9 cellular contexts compared by ENCODE assay signal in the genomic region with DNA sequence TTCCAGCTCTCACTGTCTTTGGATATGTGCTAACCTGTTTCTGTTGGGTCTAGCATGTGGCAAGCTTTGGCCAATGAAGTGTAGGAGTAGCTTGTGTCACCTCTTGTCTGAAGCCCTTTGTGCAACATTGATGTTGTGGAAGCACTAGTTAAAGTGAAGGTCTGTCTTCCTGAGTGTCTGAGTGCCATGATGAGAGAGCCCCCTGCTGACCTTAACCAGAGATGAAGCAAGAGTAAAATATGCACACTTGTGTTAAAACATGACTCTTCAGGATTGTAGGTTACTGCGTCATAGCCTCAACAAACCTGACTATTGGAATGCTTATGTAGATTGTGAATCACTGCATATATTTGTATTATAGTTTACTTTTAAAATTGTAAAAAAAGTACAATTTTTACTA.
DNase-seq lines count a peak whose midpoint lies in the region; ATAC-seq and TF ChIP-seq lines count a peak whose summit lies in the region.
"Had no signal": no experiment of that assay in that cellular context is flagged by ENCODE, and none has a peak within 500 bp of the region (broad histone marks: within the 10 kb centered on the region; RNA-seq: fewer than 3 reads in every experiment).

No MANE protein-coding gene starts in this region.

- TF ChIP-seq CTCF in astrocyte of the spinal cord (IDR thresholded peaks at IDR 0.05; ENCODE audit: low read depth, low read length), result peak; percentile 32
- TF ChIP-seq CTCF in nephron (IDR thresholded peaks at IDR 0.05; ENCODE audit: unreplicated experiment in 3 of 3), result peak; percentile 18 to 31 (median 19)

- POLR2A ChIA-PET in activated CD4-positive, alpha-beta T cell treated with anti-CD3 and anti-CD28 coated beads, Interleukin-2, amount 10 ng/mL, durations not matched to agents 7 days and 5 days (lab: Charles Lee), result no interaction called here

- peak; percentile 85 for DNase-seq in NCI-H2227 (lab: John Stamatoyannopoulos, UW; ENCODE audit: unreplicated experiment)
- DNase-seq in astrocyte of the spinal cord (ENCODE audit: low read depth, low spot score), result peak; percentile 67
- DNase-seq in activated naive CD4-positive, alpha-beta T cell treated with anti-CD3 and anti-CD28 coated beads, Interleukin-2, amount 50 U/mL, for 16 hours, result no peak
- no peak for DNase-seq in activated CD4-positive, alpha-beta T cell treated with anti-CD3 and anti-CD28 coated beads, Interleukin-2, amount 10 ng/mL, durations not matched to agents 7 days and 5 days

- H3K4me3 ChIP-seq in astrocyte of the spinal cord (ENCODE audit: low read depth, low read length), result no peak overlapping the region

- in situ Hi-C loops in astrocyte of the spinal cord (cut with HindIII; ENCODE audit: low sequenced_read_pairs), result no loop called here

- no peaks in the 10 kb centered on the region for H3K9me3 Mint-ChIP-seq in nephron
- no peaks in the 10 kb centered on the region for H3K9me3 Mint-ChIP-seq in activated CD4-positive, alpha-beta T cell treated with anti-CD3 and anti-CD28 coated beads, Interleukin-2, amount 10 ng/mL, durations not matched to agents 7 days and 5 days
- H3K9me3 Mint-ChIP-seq: activated naive CD4-positive, alpha-beta T cell treated with anti-CD3 and anti-CD28 coated beads, Interleukin-2, amount 50 U/mL, for 24 hours had no signal

- no peaks in the 10 kb centered on the region for H3K36me3 Mint-ChIP-seq in nephron (ENCODE audit: low read depth)
- no peaks in the 10 kb centered on the region for H3K36me3 Mint-ChIP-seq in activated CD4-positive, alpha-beta T cell treated with anti-CD3 and anti-CD28 coated beads, Interleukin-2, amount 10 ng/mL, durations not matched to agents 7 days and 5 days (ENCODE audit: low read depth)
- H3K36me3 Mint-ChIP-seq: activated naive CD4-positive, alpha-beta T cell treated with anti-CD3 and anti-CD28 coated beads, Interleukin-2, amount 50 U/mL, for 24 hours had no signal

- ATAC-seq in GM19463 (IDR thresholded peaks at IDR 0.05; ENCODE audit: unreplicated experiment) (peak; percentile 68), HG03095 (IDR thresholded peaks at IDR 0.05; ENCODE audit: unreplicated experiment) (no peak)
- no peak for ATAC-seq in activated CD4-positive, CD25-positive, alpha-beta regulatory T cell treated with anti-CD3 and anti-CD28 coated beads, Interleukin-2, amount 50 U/mL, for 24 hours

- no peak overlapping the region for H3K27ac Mint-ChIP-seq in nephron
- H3K27ac Mint-ChIP-seq in activated CD4-positive, alpha-beta T cell treated with anti-CD3 and anti-CD28 coated beads, Interleukin-2, amount 10 ng/mL, durations not matched to agents 7 days and 5 days, result no peak overlapping the region
- H3K27ac Mint-ChIP-seq: activated naive CD4-positive, alpha-beta T cell treated with anti-CD3 and anti-CD28 coated beads, Interleukin-2, amount 50 U/mL, for 24 hours had no signal

- H3K4me1 Mint-ChIP-seq in nephron, result no peaks in the 10 kb centered on the region
- H3K4me1 Mint-ChIP-seq in activated CD4-positive, alpha-beta T cell treated with anti-CD3 and anti-CD28 coated beads, Interleukin-2, amount 10 ng/mL, durations not matched to agents 7 days and 5 days, result no peaks in the 10 kb centered on the region
- H3K4me1 Mint-ChIP-seq: activated naive CD4-positive, alpha-beta T cell treated with anti-CD3 and anti-CD28 coated beads, Interleukin-2, amount 50 U/mL, for 24 hours had no signal

- no peak overlapping the region for H3K4me3 Mint-ChIP-seq in nephron
- no peak overlapping the region for H3K4me3 Mint-ChIP-seq in activated CD4-positive, alpha-beta T cell treated with anti-CD3 and anti-CD28 coated beads, Interleukin-2, amount 10 ng/mL, durations not matched to agents 7 days and 5 days
- H3K4me3 Mint-ChIP-seq: activated naive CD4-positive, alpha-beta T cell treated with anti-CD3 and anti-CD28 coated beads, Interleukin-2, amount 50 U/mL, for 24 hours had no signal

- CTCF ChIA-PET in activated CD4-positive, alpha-beta T cell treated with anti-CD3 and anti-CD28 coated beads, Interleukin-2, amount 10 ng/mL, durations not matched to agents 7 days and 5 days (lab: Charles Lee), result no interaction called here

- H3K27me3 Mint-ChIP-seq in nephron (ENCODE audit: low read depth), result no peaks in the 10 kb centered on the region
- no peaks in the 10 kb centered on the region for H3K27me3 Mint-ChIP-seq in activated CD4-positive, alpha-beta T cell treated with anti-CD3 and anti-CD28 coated beads, Interleukin-2, amount 10 ng/mL, durations not matched to agents 7 days and 5 days
- H3K27me3 Mint-ChIP-seq: activated naive CD4-positive, alpha-beta T cell treated with anti-CD3 and anti-CD28 coated beads, Interleukin-2, amount 50 U/mL, for 24 hours had no signal

Comparison
In these comparisons a context has a peak if more than half of its experiments do, and no peak if none do; other contexts are left out.
1. DNase-seq: peak in NCI-H2227 (single experiment) and astrocyte of the spinal cord (single experiment); none in activated naive CD4-positive, alpha-beta T cell treated with anti-CD3 and anti-CD28 coated beads, Interleukin-2, amount 50 U/mL, for 16 hours (single experiment) and activated CD4-positive, alpha-beta T cell treated with anti-CD3 and anti-CD28 coated beads, Interleukin-2, amount 10 ng/mL, durations not matched to agents 7 days and 5 days (single experiment).